14 cellular contexts compared by ENCODE assay signal in genomic region chr2:18047896-18048657, GRCh38.
DNase-seq lines count a peak whose midpoint lies in the region; ATAC-seq, FAIRE-seq and TF ChIP-seq lines count a peak whose summit lies in the region.
"Had no signal": no experiment of that assay in that cellular context is flagged by ENCODE, and none has a peak within 500 bp of the region (broad histone marks: within the 10 kb centered on the region; RNA-seq: fewer than 3 reads in every experiment).

No MANE protein-coding gene starts in this region.

- no peak for ATAC-seq in activated CD4-positive, CD25-positive, alpha-beta regulatory T cell treated with anti-CD3 and anti-CD28 coated beads, Interleukin-2, amount 50 U/mL, for 24 hours
- ATAC-seq: naive thymus-derived CD4-positive, alpha-beta T cell; T-helper 17 cell had no signal

- H3K27ac Mint-ChIP-seq in type B pancreatic cell (no peak overlapping the region), nephron progenitor cell (no peak overlapping the region)
- H3K27ac Mint-ChIP-seq: CD4-positive, alpha-beta T cell; naive thymus-derived CD4-positive, alpha-beta T cell; T-helper 17 cell had no signal

- no peaks in the 10 kb centered on the region for H3K27me3 Mint-ChIP-seq in type B pancreatic cell
- peaks cover 15% of the 10 kb centered on the region for H3K27me3 Mint-ChIP-seq in nephron progenitor cell (ENCODE audit: low read depth, poor library complexity)
- H3K27me3 Mint-ChIP-seq: CD4-positive, alpha-beta T cell; T-helper 17 cell had no signal

- H3K4me1 Mint-ChIP-seq in type B pancreatic cell (ENCODE audit: unreplicated experiment) (peaks cover 5% of the 10 kb centered on the region), nephron progenitor cell (no peaks in the 10 kb centered on the region)
- H3K4me1 Mint-ChIP-seq: naive thymus-derived CD4-positive, alpha-beta T cell; T-helper 17 cell had no signal

- TF ChIP-seq RAD21 in Ishikawa (IDR thresholded peaks at IDR 0.05; ENCODE audit: low read depth) = no peak

- peak; percentile 77 for DNase-seq in AG20443 (ENCODE audit: low spot score)
- peak; percentile 96 for DNase-seq in bronchial epithelial cell (ENCODE audit: low read depth)
- DNase-seq in kidney glomerular epithelial cell (lab: John Stamatoyannopoulos, UW) = peak; percentile 18
- DNase-seq in type B pancreatic cell (ENCODE audit: extremely low spot score, unreplicated experiment) = no peak
- DNase-seq in nephron progenitor cell = no peak
- no peak for DNase-seq in SKM-1 (lab: John Stamatoyannopoulos, UW; ENCODE audit: unreplicated experiment)
- DNase-seq: CD4-positive, alpha-beta T cell; naive thymus-derived CD4-positive, alpha-beta T cell; NCI-H526; stimulated activated CD4-positive, alpha-beta T cell treated with anti-CD3 and anti-CD28 coated beads, Interleukin-1b, Interleukin-23, amount 100 ng/mL, for 48 hours; T-helper 17 cell had no signal

- TF ChIP-seq CTCF in bronchial epithelial cell (IDR thresholded peaks at IDR 0.05; ENCODE audit: insufficient read depth, low read length, severe bottlenecking) = no peak
- TF ChIP-seq CTCF in type B pancreatic cell (conservative IDR thresholded peaks at IDR 0.05) = no peak
- no peak for TF ChIP-seq CTCF in nephron progenitor cell (IDR thresholded peaks at IDR 0.05)

- FAIRE-seq in bronchial epithelial cell (lab: Jason Lieb, UNC) = peak; percentile 84

- H3K27me3 ChIP-seq in bronchial epithelial cell (ENCODE audit: control insufficient read depth, insufficient read depth, low read length) = no peaks in the 10 kb centered on the region
- H3K27me3 ChIP-seq: cardiac muscle cell had no signal

- no peaks in the 10 kb centered on the region for H3K36me3 ChIP-seq in bronchial epithelial cell (ENCODE audit: control insufficient read depth, insufficient read depth, low read length)
- H3K36me3 ChIP-seq: cardiac muscle cell had no signal

- TF ChIP-seq EP300 in Ishikawa (IDR thresholded peaks at IDR 0.05; ENCODE audit: borderline replicate concordance) = no peak

- H3K36me3 Mint-ChIP-seq in type B pancreatic cell (no peaks in the 10 kb centered on the region), nephron progenitor cell (ENCODE audit: low read depth) (no peaks in the 10 kb centered on the region)
- H3K36me3 Mint-ChIP-seq: naive thymus-derived CD4-positive, alpha-beta T cell had no signal

- H3K4me3 Mint-ChIP-seq in type B pancreatic cell (no peak overlapping the region), nephron progenitor cell (no peak overlapping the region)
- H3K4me3 Mint-ChIP-seq: CD4-positive, alpha-beta T cell; naive thymus-derived CD4-positive, alpha-beta T cell; T-helper 17 cell had no signal

- no peak overlapping the region for H3K4me3 ChIP-seq in bronchial epithelial cell (ENCODE audit: low read depth, low read length)
- H3K4me3 ChIP-seq: cardiac muscle cell had no signal

- H3K9me3 Mint-ChIP-seq in type B pancreatic cell = no peaks in the 10 kb centered on the region
- no peaks in the 10 kb centered on the region for H3K9me3 Mint-ChIP-seq in nephron progenitor cell
- H3K9me3 Mint-ChIP-seq: CD4-positive, alpha-beta T cell had no signal

TF ChIP-seq in Ishikawa, 13 proteins besides CTCF, POLR2A, EP300 and RAD21:
- TF ChIP-seq TEAD4 (IDR thresholded peaks at IDR 0.05) (peak; percentile 31; the same call in 1 of the 2 replicates), YY1 (IDR thresholded peaks at IDR 0.05; ENCODE audit: low read depth) (no peak), NFIC (IDR thresholded peaks at IDR 0.05) (no peak)
TF ChIP-seq in Ishikawa: peak in this region for 1.

Comparison
In these comparisons a context has a peak if more than half of its experiments do, and no peak if none do; other contexts are left out.
1. DNase-seq: peak in AG20443 (single experiment), bronchial epithelial cell (single experiment) and kidney glomerular epithelial cell (single experiment); none in type B pancreatic cell (single experiment), nephron progenitor cell (single experiment) and SKM-1 (single experiment).